ENCODE assay signal across 9 cellular contexts in the genomic region with DNA sequence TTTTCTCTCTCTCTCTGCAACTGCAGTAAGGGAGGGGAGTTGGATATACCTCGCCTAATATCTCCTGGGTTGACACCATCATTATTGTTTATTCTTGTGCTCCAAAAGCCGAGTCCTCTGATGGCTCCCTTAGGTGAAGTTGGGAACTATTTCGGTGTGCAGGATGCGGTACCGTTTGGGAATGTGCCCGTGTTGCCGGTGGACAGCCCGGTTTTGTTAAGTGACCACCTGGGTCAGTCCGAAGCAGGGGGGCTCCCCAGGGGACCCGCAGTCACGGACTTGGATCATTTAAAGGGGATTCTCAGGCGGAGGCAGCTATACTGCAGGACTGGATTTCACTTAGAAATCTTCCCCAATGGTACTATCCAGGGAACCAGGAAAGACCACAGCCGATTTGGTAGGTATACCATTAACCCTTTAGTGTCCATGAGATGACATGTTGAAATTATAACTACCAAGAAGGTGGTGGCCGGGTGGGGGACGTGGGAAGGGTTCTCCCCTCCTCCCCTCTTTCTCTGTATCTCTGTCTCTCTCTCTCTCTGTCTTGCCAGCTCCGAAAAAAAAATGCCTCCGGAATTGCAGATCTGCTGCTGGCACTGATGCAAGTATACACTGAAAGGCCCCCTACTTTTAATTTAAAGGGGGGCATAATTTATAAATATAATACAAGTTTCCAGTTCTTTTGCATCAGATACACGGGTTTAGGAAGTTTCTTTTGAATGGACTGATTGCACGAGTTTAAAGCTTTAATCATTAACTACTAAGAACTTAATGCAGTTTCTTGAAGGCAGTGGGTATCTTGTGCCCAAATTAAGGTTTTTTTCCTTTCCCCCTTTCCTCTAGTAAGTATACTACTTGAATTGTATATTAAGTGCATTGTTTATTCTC. TPM values are rescaled to one million over a fixed set of nuclear protein-coding genes. Genes with fewer than 3 reads are reported as not detected.
A peak's percentile ranks its signal among the peaks of the same experiment; 100 is the strongest.
DNase-seq lines count a peak whose midpoint lies in the region; ATAC-seq and TF ChIP-seq lines count a peak whose summit lies in the region.
"Had no signal": no experiment of that assay in that cellular context is flagged by ENCODE, and none has a peak within 500 bp of the region (broad histone marks: within the 10 kb centered on the region; RNA-seq: fewer than 3 reads in every experiment).

No MANE protein-coding gene starts in this region.

- TF ChIP-seq RAD21 in HCT116 (IDR thresholded peaks at IDR 0.05; ENCODE audit: low read depth): no peak

- peak overlapping the region; percentile 75 to 93 (median 86) for H3K4me3 ChIP-seq in BLaER1 treated with 17β-estradiol and CSF1 and Interleukin-3, amounts not matched to agents 10 nM and 100 nM
- H3K4me3 ChIP-seq in HCT116 (replicated peaks in 1 of 2; ENCODE audit: low read depth in 1 of 2, low read length in 2 of 2): peak overlapping the region; percentile 47 to 68

- CTCF ChIA-PET in HCT116 (lab: Charles Lee): no interaction called here

- peak overlapping the region in 10 of 11 experiments; percentile 15 to 99 (median 99); a peak in 19 of 22 replicates for H3K27ac ChIP-seq in BLaER1 treated with 17β-estradiol and CSF1 and Interleukin-3, amounts not matched to agents 10 nM and 100 nM
- H3K27ac ChIP-seq in HCT116 (ENCODE audit: low read depth, low read length): no peak overlapping the region

- H4K20me1 ChIP-seq in BLaER1 treated with 17β-estradiol and CSF1 and Interleukin-3, amounts not matched to agents 10 nM and 100 nM: peaks cover 0 to 50% (median 35%) of the 10 kb centered on the region in 11 experiments; a peak in 15 of 22 replicates
- no peaks in the 10 kb centered on the region for H4K20me1 ChIP-seq in HCT116 (ENCODE audit: insufficient read depth)

- no peak overlapping the region for H3K27ac Mint-ChIP-seq in activated naive CD8-positive, alpha-beta T cell treated with anti-CD3 and anti-CD28 coated beads, Interleukin-2, amount 50 U/mL, for 24 hours
- H3K27ac Mint-ChIP-seq in naive B cell: no peak overlapping the region

- BruUV-seq in HCT116 (replicated peaks; lab: Mats Ljungman, UMichigan): no TSS peak

- TF ChIP-seq CTCF in HCT116 (IDR thresholded peaks at IDR 0.05 in 2 of 3, conservative IDR thresholded peaks at IDR 0.05 in 1 of 3; ENCODE audit: borderline replicate concordance in 1 of 3, insufficient read depth in 1 of 3, low read depth in 2 of 3, low read length in 2 of 3): no peak

- peaks cover 0 to 7% (median 0%) of the 10 kb centered on the region in 11 experiments; a peak in 3 of 22 replicates for H3K36me3 ChIP-seq in BLaER1 treated with 17β-estradiol and CSF1 and Interleukin-3, amounts not matched to agents 10 nM and 100 nM
- no peaks in the 10 kb centered on the region for H3K36me3 ChIP-seq in HCT116 (ENCODE audit: control insufficient read depth in 1 of 2, insufficient read depth in 2 of 2, low read length in 2 of 2)

- peaks cover 30 to 54% (median 37%) of the 10 kb centered on the region in 10 experiments for H3K4me1 ChIP-seq in BLaER1 treated with 17β-estradiol and CSF1 and Interleukin-3, amounts not matched to agents 10 nM and 100 nM
- peaks cover 33 to 59% of the 10 kb centered on the region in 2 experiments for H3K4me1 ChIP-seq in HCT116 (ENCODE audit: control insufficient read depth in 1 of 2, insufficient read depth in 2 of 2, low read length in 2 of 2)

- H3K27me3 ChIP-seq in BLaER1 treated with 17β-estradiol and CSF1 and Interleukin-3, amounts not matched to agents 10 nM and 100 nM: peaks cover 0 to 9% (median 0%) of the 10 kb centered on the region in 11 experiments; a peak in 2 of 22 replicates
- H3K27me3 ChIP-seq in HCT116 (ENCODE audit: insufficient read depth, low read length): peaks cover 23% of the 10 kb centered on the region; the same call in 1 of the 2 replicates

- no peaks in the 10 kb centered on the region for H3K79me2 ChIP-seq in HCT116 (ENCODE audit: insufficient read depth, low read length)

- H3K4me1 Mint-ChIP-seq in activated naive CD8-positive, alpha-beta T cell treated with anti-CD3 and anti-CD28 coated beads, Interleukin-2, amount 50 U/mL, for 24 hours: peaks cover 55% of the 10 kb centered on the region
- peaks cover 33 to 52% (median 51%) of the 10 kb centered on the region in 3 donors for H3K4me1 Mint-ChIP-seq in naive B cell

- H3K27me3 Mint-ChIP-seq in activated naive CD8-positive, alpha-beta T cell treated with anti-CD3 and anti-CD28 coated beads, Interleukin-2, amount 50 U/mL, for 24 hours: peaks cover 58% of the 10 kb centered on the region
- peaks cover 45 to 57% (median 52%) of the 10 kb centered on the region in 3 donors for H3K27me3 Mint-ChIP-seq in naive B cell

- no peak for DNase-seq in HCT116 (ENCODE audit: low read depth, low spot score)
- no peak for DNase-seq in activated naive CD8-positive, alpha-beta T cell treated with anti-CD3 and anti-CD28 coated beads, Interleukin-2, amount 50 U/mL, for 24 hours
- DNase-seq in naive B cell: no peak
- DNase-seq in GM19240 (ENCODE audit: insufficient read length, low spot score): no peak
- DNase-seq: left colon had no signal

- no peak overlapping the region for H2AFZ ChIP-seq in HCT116 (ENCODE audit: low read depth, low read length, poor library complexity, severe bottlenecking)

- peak overlapping the region; percentile 79 to 97 (median 86) for H3K4me2 ChIP-seq in BLaER1 treated with 17β-estradiol and CSF1 and Interleukin-3, amounts not matched to agents 10 nM and 100 nM
- peak overlapping the region; percentile 94 for H3K4me2 ChIP-seq in HCT116 (ENCODE audit: low read length)

- TF ChIP-seq POLR2A in HCT116 (IDR thresholded peaks at IDR 0.05; ENCODE audit: borderline replicate concordance, extremely low read depth, insufficient read depth, insufficient read length): no peak

- POLR2A ChIA-PET in HCT116 (lab: Charles Lee): no interaction called here

- no peaks in the 10 kb centered on the region for H3K9me3 Mint-ChIP-seq in activated naive CD8-positive, alpha-beta T cell treated with anti-CD3 and anti-CD28 coated beads, Interleukin-2, amount 50 U/mL, for 24 hours
- H3K9me3 Mint-ChIP-seq in naive B cell: peaks cover 0 to 2% (median 0%) of the 10 kb centered on the region in 7 donors

- no peaks in the 10 kb centered on the region for H3K9me2 ChIP-seq in HCT116 (ENCODE audit: insufficient read depth)

- H3K9ac ChIP-seq in BLaER1 treated with 17β-estradiol and CSF1 and Interleukin-3, amounts not matched to agents 10 nM and 100 nM: peak overlapping the region; percentile 86 to 100 (median 98)
- H3K9ac ChIP-seq in HCT116 (ENCODE audit: low read length): no peak overlapping the region

- no peaks in the 10 kb centered on the region for H3K36me3 Mint-ChIP-seq in activated naive CD8-positive, alpha-beta T cell treated with anti-CD3 and anti-CD28 coated beads, Interleukin-2, amount 50 U/mL, for 24 hours (ENCODE audit: low read depth)
- H3K36me3 Mint-ChIP-seq in naive B cell: no peaks in the 10 kb centered on the region

- ATAC-seq in HCT116 (no peak), naive B cell (ENCODE audit: low read depth in 2 of 2) (no peak), HG03139 (IDR thresholded peaks at IDR 0.05; ENCODE audit: unreplicated experiment) (no peak), GM19035 (IDR thresholded peaks at IDR 0.05; ENCODE audit: unreplicated experiment) (no peak), GM18873 (IDR thresholded peaks at IDR 0.05; ENCODE audit: low FRiP score, unreplicated experiment) (no peak)
- ATAC-seq in activated naive CD8-positive, alpha-beta T cell treated with anti-CD3 and anti-CD28 coated beads, Interleukin-2, amount 50 U/mL, for 24 hours: no peak
- ATAC-seq: left colon had no signal

- peak overlapping the region; percentile 84 for H3K4me3 Mint-ChIP-seq in activated naive CD8-positive, alpha-beta T cell treated with anti-CD3 and anti-CD28 coated beads, Interleukin-2, amount 50 U/mL, for 24 hours
- peak overlapping the region; percentile 56 to 96 (median 92) for H3K4me3 Mint-ChIP-seq in naive B cell

- RAD21 ChIA-PET in HCT116 (lab: Charles Lee; ENCODE audit: low non-redundant PET in 1 of 2, low total read pairs in 2 of 2, uncharacterized antibody in 2 of 2, unreplicated experiment in 2 of 2): no interaction called here

- intact Hi-C loops in HCT116 (cut with micrococcal nuclease): loop anchor here (2.0 to 10.0 kb wide), 3 partner anchors 33 to 1120 kb away; no protein-coding TSS in a partner anchor

- H3K9me3 ChIP-seq in BLaER1 treated with 17β-estradiol and CSF1 and Interleukin-3, amounts not matched to agents 10 nM and 100 nM (replicated peaks in 1 of 11): no peaks in the 10 kb centered on the region
- H3K9me3 ChIP-seq in HCT116 (ENCODE audit: control insufficient read depth in 1 of 2, insufficient read depth in 1 of 2, low read depth in 1 of 2, low read length in 2 of 2): no peaks in the 10 kb centered on the region

TF ChIP-seq in HCT116, 20 proteins besides CTCF, POLR2A, EP300 and RAD21 (continues in another document):
- no peak for TF ChIP-seq POLR2AphosphoS5 (IDR thresholded peaks at IDR 0.05; ENCODE audit: low read depth, low read length)
- TF ChIP-seq, protein P1, sequence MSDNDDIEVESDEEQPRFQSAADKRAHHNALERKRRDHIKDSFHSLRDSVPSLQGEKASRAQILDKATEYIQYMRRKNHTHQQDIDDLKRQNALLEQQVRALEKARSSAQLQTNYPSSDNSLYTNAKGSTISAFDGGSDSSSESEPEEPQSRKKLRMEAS (IDR thresholded peaks at IDR 0.05): no peak
- no peak for TF ChIP-seq JUND (IDR thresholded peaks at IDR 0.05)
- TF ChIP-seq, protein P2, sequence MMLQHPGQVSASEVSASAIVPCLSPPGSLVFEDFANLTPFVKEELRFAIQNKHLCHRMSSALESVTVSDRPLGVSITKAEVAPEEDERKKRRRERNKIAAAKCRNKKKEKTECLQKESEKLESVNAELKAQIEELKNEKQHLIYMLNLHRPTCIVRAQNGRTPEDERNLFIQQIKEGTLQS (IDR thresholded peaks at IDR 0.05): no peak
- no peak for TF ChIP-seq ELF1 (IDR thresholded peaks at IDR 0.05; ENCODE audit: borderline replicate concordance, low read depth)
- TF ChIP-seq SRF (IDR thresholded peaks at IDR 0.05; ENCODE audit: low read depth): no peak
- no peak for TF ChIP-seq SIN3A (IDR thresholded peaks at IDR 0.05; ENCODE audit: low read depth)
- TF ChIP-seq ZFX (IDR thresholded peaks at IDR 0.05): no peak
- TF ChIP-seq EZH2phosphoT487 (IDR thresholded peaks at IDR 0.05; ENCODE audit: borderline replicate concordance): no peak

RNA-seq across cellular contexts. Expression of a gene that starts 1.2 kb away (rescaled TPM):
- 1.5 TPM for total RNA-seq in HCT116 (2021; ENCODE audit: unreplicated experiment)
- polyA plus RNA-seq in HCT116 (2012): 0.17 and 0.20 TPM in 2 replicates
- under 1 TPM; 0.11 to 0.64 (median 0.33) TPM for polyA plus RNA-seq in naive B cell (ENCODE audit: low read depth in 6 of 6)
